In genomic region chr2:70647873-70648481, GRCh38 we compare ENCODE assay signal across 8 cellular contexts.
DNase-seq lines count a peak whose midpoint lies in the region; ATAC-seq and TF ChIP-seq lines count a peak whose summit lies in the region.

No MANE protein-coding gene starts in this region.

- H3K4me3 ChIP-seq in CD4-positive, CD25-positive, alpha-beta regulatory T cell (ENCODE audit: low read depth, low read length) = no peak overlapping the region
- H3K4me3 ChIP-seq in astrocyte of the cerebellum (ENCODE audit: low read depth, low read length) (no peak overlapping the region), iPS DF 6.9 (ENCODE audit: low read length) (no peak overlapping the region)

- no peak overlapping the region for H3K4me3 Mint-ChIP-seq in CD4-positive, CD25-positive, alpha-beta regulatory T cell

- H3K27ac Mint-ChIP-seq in CD4-positive, CD25-positive, alpha-beta regulatory T cell = no peak overlapping the region

- no peaks in the 10 kb centered on the region for H3K9me3 ChIP-seq in CD4-positive, CD25-positive, alpha-beta regulatory T cell (ENCODE audit: control insufficient read depth in 2 of 2, low read length in 2 of 2)
- no peaks in the 10 kb centered on the region for H3K9me3 ChIP-seq in iPS DF 6.9 (ENCODE audit: control insufficient read depth, insufficient read depth, low read length)

- no CpG with 5 or more reads among the region's 9 CpGs for WGBS in iPS DF 6.9 (ENCODE audit: insufficient coverage, insufficient read length)

- no peaks in the 10 kb centered on the region for H3K36me3 Mint-ChIP-seq in CD4-positive, CD25-positive, alpha-beta regulatory T cell

- no peaks in the 10 kb centered on the region for H3K4me1 ChIP-seq in CD4-positive, CD25-positive, alpha-beta regulatory T cell (ENCODE audit: control insufficient read depth, insufficient read depth, low read length, poor library complexity, severe bottlenecking)
- peaks cover 1% of the 10 kb centered on the region; the same call in 1 of the 2 replicates for H3K4me1 ChIP-seq in iPS DF 6.9 (ENCODE audit: control insufficient read depth, insufficient read depth, low read length)

- peak; percentile 33 to 74 (median 65) for DNase-seq in CD4-positive, CD25-positive, alpha-beta regulatory T cell
- DNase-seq in NCI-H128 (lab: John Stamatoyannopoulos, UW; ENCODE audit: unreplicated experiment) (peak; percentile 22), T-helper 9 cell (peak; percentile 55), astrocyte of the cerebellum (ENCODE audit: low read depth) (peak; percentile 29), iPS DF 6.9 (ENCODE audit: low read depth, low spot score) (peak; percentile 64)
- peak; percentile 40 to 55 for DNase-seq in stimulated activated CD4-positive, alpha-beta T cell treated with anti-CD3 and anti-CD28 coated beads, Interleukin-15, amount 100 ng/mL, for 1 hour (ENCODE audit: low read depth in 1 of 2, low spot score in 1 of 2)

- no peaks in the 10 kb centered on the region for H3K36me3 ChIP-seq in CD4-positive, CD25-positive, alpha-beta regulatory T cell (ENCODE audit: control insufficient read depth, insufficient read depth, low read length)
- H3K36me3 ChIP-seq in iPS DF 6.9 (ENCODE audit: control insufficient read depth, insufficient read depth, low read length) = no peaks in the 10 kb centered on the region

- TF ChIP-seq CTCF in astrocyte of the cerebellum (IDR thresholded peaks at IDR 0.05; ENCODE audit: low read depth, low read length, missing control alignments) = peak; percentile 100

- peaks cover 24% of the 10 kb centered on the region for H3K27me3 Mint-ChIP-seq in CD4-positive, CD25-positive, alpha-beta regulatory T cell

- no peak overlapping the region for H3K27ac ChIP-seq in CD4-positive, CD25-positive, alpha-beta regulatory T cell (ENCODE audit: insufficient read depth, low read length, poor library complexity, severe bottlenecking)
- H3K27ac ChIP-seq in iPS DF 6.9 (ENCODE audit: low read length) = no peak overlapping the region

- no peaks in the 10 kb centered on the region for H3K4me1 Mint-ChIP-seq in CD4-positive, CD25-positive, alpha-beta regulatory T cell

- in situ Hi-C loops in astrocyte of the cerebellum (cut with HindIII; ENCODE audit: low sequenced_read_pairs) = loop anchor here (25.0 kb wide), 1 partner anchor 336 kb away; the partner anchor contains the start of gene FAM136A

- peaks cover 0 to 9% (median 0%) of the 10 kb centered on the region in 7 donors for H3K9me3 Mint-ChIP-seq in CD4-positive, CD25-positive, alpha-beta regulatory T cell

- peaks cover 5% of the 10 kb centered on the region for H3K27me3 ChIP-seq in CD4-positive, CD25-positive, alpha-beta regulatory T cell (ENCODE audit: control insufficient read depth, insufficient read depth, low read length)
- no peaks in the 10 kb centered on the region for H3K27me3 ChIP-seq in iPS DF 6.9 (ENCODE audit: control insufficient read depth, insufficient read depth, low read length)

- ATAC-seq in CD4-positive, CD25-positive, alpha-beta regulatory T cell (ENCODE audit: low read depth in 2 of 2) = peak; percentile 65 to 70
- peak; percentile 64 for ATAC-seq in GM21423 (IDR thresholded peaks at IDR 0.05; ENCODE audit: unreplicated experiment)
- ATAC-seq in GM19328 (IDR thresholded peaks at IDR 0.05; ENCODE audit: unreplicated experiment) = no peak
